In genomic region chr4:55027596-55027995, GRCh38 we compare ENCODE assay signal across 39 cellular contexts.
"Had no signal": no experiment of that assay in that cellular context is flagged by ENCODE, and none has a peak within 500 bp of the region (broad histone marks: within the 10 kb centered on the region; RNA-seq: fewer than 3 reads in every experiment).

No MANE protein-coding gene starts in this region.

- H3K27me3 ChIP-seq: adrenal gland, ascending aorta, body of pancreas, brain microvascular endothelial cell, breast epithelium, cardiac muscle cell had no signal

- H3K9me3 Mint-ChIP-seq: activated naive CD4-positive, alpha-beta T cell treated with anti-CD3 and anti-CD28 coated beads for 36 hours; activated naive CD4-positive, alpha-beta T cell treated with anti-CD3 and anti-CD28 coated beads, Interleukin-2, amount 10 ng/mL, durations not matched to agents 7 days and 5 days; activated naive CD4-positive, alpha-beta T cell treated with anti-CD3 and anti-CD28 coated beads, Interleukin-2, amount 50 U/mL, for 24 hours; activated naive CD4-positive, alpha-beta T cell treated with anti-CD3 and anti-CD28 coated beads, Interleukin-2, amount 50 U/mL, for 72 hours; activated naive CD8-positive, alpha-beta T cell treated with anti-CD3 and anti-CD28 coated beads for 36 hours; activated naive CD8-positive, alpha-beta T cell treated with anti-CD3 and anti-CD28 coated beads, Interleukin-2, amount 10 ng/mL, durations not matched to agents 7 days and 5 days; activated naive CD8-positive, alpha-beta T cell treated with anti-CD3 and anti-CD28 coated beads, Interleukin-2, amount 50 U/mL, for 24 hours; activated T-cell treated with anti-CD3 and anti-CD28 coated beads, Interleukin-2, amount 50 U/mL, for 24 hours; activated T-cell treated with anti-CD3 and anti-CD28 coated beads, Interleukin-2, amount 50 U/mL, for 4 hours; activated T-cell treated with anti-CD3 and anti-CD28 coated beads, Interleukin-2, amount 50 U/mL, for 72 hours; activated T-helper 1 cell treated with anti-CD3 and anti-CD28 coated beads, Interleukin-12 subunit alpha, Interleukin-12 subunit beta, Interleukin-2, Interleukin-4 antibody, amounts not matched to agents 30 ng/mL and 10 ng/mL and 1 ng/mL, durations not matched to agents 14 hours and 24 hours and 36 hours; activated T-helper 17 cell treated with anti-CD3 and anti-CD28 coated beads, Interleukin-2, amount 50 U/mL, for 72 hours; activated T-helper 2 cell treated with anti-CD3 and anti-CD28 coated beads, Interferon-gamma antibody, Interleukin-2, Interleukin-4, amounts not matched to agents 10 μg/mL and 5 μg/mL and 100 μg/mL, durations not matched to agents 14 hours and 24 hours and 36 hours; central memory CD8-positive, alpha-beta T cell had no signal

- DNase-seq: activated effector memory CD4-positive, alpha-beta T cell treated with anti-CD3 and anti-CD28 coated beads, Interleukin-2, amount 50 U/mL, for 16 hours; activated effector memory CD4-positive, alpha-beta T cell treated with Interleukin-2 at 50 U/mL for 16 hours; activated gamma-delta T cell; activated gamma-delta T cell treated with Interleukin-2 at 50 U/mL for 16 hours; activated naive CD4-positive, alpha-beta T cell; activated naive CD4-positive, alpha-beta T cell treated with anti-CD3 and anti-CD28 coated beads for 36 hours; activated naive CD4-positive, alpha-beta T cell treated with anti-CD3 and anti-CD28 coated beads, Interleukin-2, amount 10 ng/mL, durations not matched to agents 7 days and 5 days; activated naive CD4-positive, alpha-beta T cell treated with anti-CD3 and anti-CD28 coated beads, Interleukin-2, amount 50 U/mL, for 16 hours; activated naive CD4-positive, alpha-beta T cell treated with Interleukin-2 at 50 U/mL for 16 hours; activated naive CD8-positive, alpha-beta T cell treated with anti-CD3 and anti-CD28 coated beads for 36 hours; activated naive CD8-positive, alpha-beta T cell treated with anti-CD3 and anti-CD28 coated beads, Interleukin-2, amount 10 ng/mL, durations not matched to agents 7 days and 5 days; activated naive CD8-positive, alpha-beta T cell treated with anti-CD3 and anti-CD28 coated beads, Interleukin-2, amount 50 U/mL, for 24 hours; activated T-cell treated with anti-CD3 and anti-CD28 coated beads for 4 hours; activated T-cell treated with anti-CD3 and anti-CD28 coated beads, Interleukin-2, amount 50 U/mL, for 1 hour; activated T-cell treated with anti-CD3 and anti-CD28 coated beads, Interleukin-2, amount 50 U/mL, for 24 hours; activated T-cell treated with anti-CD3 and anti-CD28 coated beads, Interleukin-2, amount 50 U/mL, for 4 hours; activated T-cell treated with anti-CD3 and anti-CD28 coated beads, Interleukin-2, amount 50 U/mL, for 48 hours; activated T-cell treated with anti-CD3 and anti-CD28 coated beads, Interleukin-2, amount 50 U/mL, for 72 hours; adrenal gland; amniotic stem cell; amygdala; anterior cingulate cortex; aorta; body of pancreas; brain microvascular endothelial cell; caudate nucleus; central memory CD4-positive, alpha-beta T cell; cerebellar nuclear complex had no signal

- H3K27me3 Mint-ChIP-seq: activated naive CD4-positive, alpha-beta T cell treated with anti-CD3 and anti-CD28 coated beads, Interleukin-2, amount 10 ng/mL, durations not matched to agents 7 days and 5 days; activated naive CD8-positive, alpha-beta T cell; activated T-cell treated with anti-CD3 and anti-CD28 coated beads, Interleukin-2, amount 50 U/mL, for 24 hours; activated T-helper 17 cell treated with anti-CD3 and anti-CD28 coated beads, Interleukin-2, amount 50 U/mL, for 72 hours; central memory CD8-positive, alpha-beta T cell had no signal

- H3K4me1 ChIP-seq: adrenal gland, ascending aorta, breast epithelium had no signal

- H3K9me3 ChIP-seq: adrenal gland, ascending aorta, body of pancreas, breast epithelium had no signal

- H3K4me1 Mint-ChIP-seq: activated naive CD4-positive, alpha-beta T cell treated with anti-CD3 and anti-CD28 coated beads, Interleukin-2, amount 10 ng/mL, durations not matched to agents 7 days and 5 days; activated naive CD4-positive, alpha-beta T cell treated with anti-CD3 and anti-CD28 coated beads, Interleukin-2, amount 50 U/mL, for 24 hours; activated naive CD8-positive, alpha-beta T cell treated with anti-CD3 and anti-CD28 coated beads for 36 hours; activated naive CD8-positive, alpha-beta T cell treated with anti-CD3 and anti-CD28 coated beads, Interleukin-2, amount 10 ng/mL, durations not matched to agents 7 days and 5 days; activated naive CD8-positive, alpha-beta T cell treated with anti-CD3 and anti-CD28 coated beads, Interleukin-2, amount 50 U/mL, for 24 hours; activated T-helper 17 cell treated with anti-CD3 and anti-CD28 coated beads, Interleukin-2, amount 50 U/mL, for 72 hours; brain; central memory CD8-positive, alpha-beta T cell had no signal

- H3K4me3 Mint-ChIP-seq: activated naive CD4-positive, alpha-beta T cell treated with anti-CD3 and anti-CD28 coated beads for 36 hours; activated naive CD4-positive, alpha-beta T cell treated with anti-CD3 and anti-CD28 coated beads, Interleukin-2, amount 10 ng/mL, durations not matched to agents 7 days and 5 days; activated naive CD4-positive, alpha-beta T cell treated with anti-CD3 and anti-CD28 coated beads, Interleukin-2, amount 50 U/mL, for 24 hours; activated naive CD8-positive, alpha-beta T cell; activated naive CD8-positive, alpha-beta T cell treated with anti-CD3 and anti-CD28 coated beads for 36 hours; activated naive CD8-positive, alpha-beta T cell treated with anti-CD3 and anti-CD28 coated beads, Interleukin-2, amount 10 ng/mL, durations not matched to agents 7 days and 5 days; activated naive CD8-positive, alpha-beta T cell treated with anti-CD3 and anti-CD28 coated beads, Interleukin-2, amount 50 U/mL, for 24 hours; activated T-cell treated with anti-CD3 and anti-CD28 coated beads, Interleukin-2, amount 50 U/mL, for 24 hours; activated T-cell treated with anti-CD3 and anti-CD28 coated beads, Interleukin-2, amount 50 U/mL, for 4 hours; activated T-cell treated with anti-CD3 and anti-CD28 coated beads, Interleukin-2, amount 50 U/mL, for 72 hours; activated T-helper 1 cell treated with anti-CD3 and anti-CD28 coated beads, Interleukin-12 subunit alpha, Interleukin-12 subunit beta, Interleukin-2, Interleukin-4 antibody, amounts not matched to agents 30 ng/mL and 10 ng/mL and 1 ng/mL, durations not matched to agents 14 hours and 24 hours and 36 hours; activated T-helper 17 cell treated with anti-CD3 and anti-CD28 coated beads, Interleukin-2, amount 50 U/mL, for 72 hours; brain; central memory CD8-positive, alpha-beta T cell had no signal

- H3K27ac Mint-ChIP-seq: activated naive CD4-positive, alpha-beta T cell treated with anti-CD3 and anti-CD28 coated beads for 36 hours; activated naive CD4-positive, alpha-beta T cell treated with anti-CD3 and anti-CD28 coated beads, Interleukin-2, amount 10 ng/mL, durations not matched to agents 7 days and 5 days; activated naive CD4-positive, alpha-beta T cell treated with anti-CD3 and anti-CD28 coated beads, Interleukin-2, amount 50 U/mL, for 24 hours; activated naive CD4-positive, alpha-beta T cell treated with anti-CD3 and anti-CD28 coated beads, Interleukin-2, amount 50 U/mL, for 72 hours; activated naive CD8-positive, alpha-beta T cell; activated naive CD8-positive, alpha-beta T cell treated with anti-CD3 and anti-CD28 coated beads for 36 hours; activated naive CD8-positive, alpha-beta T cell treated with anti-CD3 and anti-CD28 coated beads, Interleukin-2, amount 10 ng/mL, durations not matched to agents 7 days and 5 days; activated naive CD8-positive, alpha-beta T cell treated with anti-CD3 and anti-CD28 coated beads, Interleukin-2, amount 50 U/mL, for 24 hours; activated T-cell treated with anti-CD3 and anti-CD28 coated beads, Interleukin-2, amount 50 U/mL, for 24 hours; activated T-cell treated with anti-CD3 and anti-CD28 coated beads, Interleukin-2, amount 50 U/mL, for 72 hours; activated T-helper 1 cell treated with anti-CD3 and anti-CD28 coated beads, Interleukin-12 subunit alpha, Interleukin-12 subunit beta, Interleukin-2, Interleukin-4 antibody, amounts not matched to agents 30 ng/mL and 10 ng/mL and 1 ng/mL, durations not matched to agents 14 hours and 24 hours and 36 hours; activated T-helper 17 cell treated with anti-CD3 and anti-CD28 coated beads, Interleukin-2, amount 50 U/mL, for 72 hours; activated T-helper 2 cell treated with anti-CD3 and anti-CD28 coated beads, Interferon-gamma antibody, Interleukin-2, Interleukin-4, amounts not matched to agents 10 μg/mL and 5 μg/mL and 100 μg/mL, durations not matched to agents 14 hours and 24 hours and 36 hours; brain had no signal

- H3K36me3 ChIP-seq: adrenal gland, ascending aorta, brain microvascular endothelial cell, breast epithelium, cardiac muscle cell had no signal

- H3K4me3 ChIP-seq: adrenal gland, ascending aorta, body of pancreas, breast epithelium, cardiac muscle cell had no signal

- H3K27ac ChIP-seq: adrenal gland, ascending aorta, body of pancreas, brain microvascular endothelial cell, breast epithelium, cardiac muscle cell had no signal

- H3K36me3 Mint-ChIP-seq: activated naive CD4-positive, alpha-beta T cell treated with anti-CD3 and anti-CD28 coated beads, Interleukin-2, amount 10 ng/mL, durations not matched to agents 7 days and 5 days; activated naive CD4-positive, alpha-beta T cell treated with anti-CD3 and anti-CD28 coated beads, Interleukin-2, amount 50 U/mL, for 24 hours; activated naive CD4-positive, alpha-beta T cell treated with anti-CD3 and anti-CD28 coated beads, Interleukin-2, amount 50 U/mL, for 72 hours; activated naive CD8-positive, alpha-beta T cell; activated naive CD8-positive, alpha-beta T cell treated with anti-CD3 and anti-CD28 coated beads for 36 hours; activated naive CD8-positive, alpha-beta T cell treated with anti-CD3 and anti-CD28 coated beads, Interleukin-2, amount 10 ng/mL, durations not matched to agents 7 days and 5 days; brain had no signal
